10 cellular contexts compared by ENCODE assay signal in genomic region chr10:119309423-119309770, GRCh38.
DNase-seq lines count a peak whose midpoint lies in the region; ATAC-seq and TF ChIP-seq lines count a peak whose summit lies in the region.
"Had no signal": no experiment of that assay in that cellular context is flagged by ENCODE, and none has a peak within 500 bp of the region (broad histone marks: within the 10 kb centered on the region; RNA-seq: fewer than 3 reads in every experiment).

No MANE protein-coding gene starts in this region.

- intact Hi-C loops in gastrocnemius medialis (cut with DNase I; ENCODE audit: low total_unique reads), result no loop called here

- in situ Hi-C loops in gastrocnemius medialis (cut with MboI; ENCODE audit: low sequenced_read_pairs in 4 of 4), result no loop called here

- TF ChIP-seq CTCF in gastrocnemius medialis (IDR thresholded peaks at IDR 0.05 in 4 of 5, conservative IDR thresholded peaks at IDR 0.05 in 1 of 5) (no peak), foreskin keratinocyte (conservative IDR thresholded peaks at IDR 0.05) (no peak)

- DNase-seq in NAMALWA (ENCODE audit: low spot score) (peak; percentile 71), gastrocnemius medialis (no peak), foreskin keratinocyte (no peak), putamen (ENCODE audit: low spot score) (no peak)
- DNase-seq: activated CD4-positive, alpha-beta T cell treated with anti-CD3 and anti-CD28 coated beads for 1 hour; activated T-cell treated with anti-CD3 and anti-CD28 coated beads, Interleukin-2, amount 50 U/mL, for 24 hours; thyroid gland had no signal

- H3K27me3 ChIP-seq in gastrocnemius medialis (no peaks in the 10 kb centered on the region), foreskin keratinocyte (no peaks in the 10 kb centered on the region)
- H3K27me3 ChIP-seq: thyroid gland had no signal

- ATAC-seq in GM18511 (IDR thresholded peaks at IDR 0.05; ENCODE audit: unreplicated experiment), result peak; percentile 21
- peak; percentile 25 for ATAC-seq in GM21576 (IDR thresholded peaks at IDR 0.05; ENCODE audit: unreplicated experiment)
- no peak for ATAC-seq in gastrocnemius medialis
- no peak for ATAC-seq in foreskin keratinocyte
- ATAC-seq in GM19328 (IDR thresholded peaks at IDR 0.05; ENCODE audit: unreplicated experiment), result no peak

- TF ChIP-seq POLR2A in gastrocnemius medialis (IDR thresholded peaks at IDR 0.05), result no peak

- H3K4me3 ChIP-seq in gastrocnemius medialis, result no peak overlapping the region
- H3K4me3 ChIP-seq: thyroid gland had no signal

- H3K27ac ChIP-seq in gastrocnemius medialis (peak overlapping the region in 3 of 4 donors; percentile 0 to 27 (median 18)), foreskin keratinocyte (no peak overlapping the region)

- no peaks in the 10 kb centered on the region for H3K36me3 ChIP-seq in gastrocnemius medialis
- H3K36me3 ChIP-seq: thyroid gland had no signal

- H3K4me1 ChIP-seq in gastrocnemius medialis (peaks cover 0 to 3% of the 10 kb centered on the region in 2 donors), foreskin keratinocyte (peaks cover 25% of the 10 kb centered on the region)

- no peaks in the 10 kb centered on the region for H3K9me3 ChIP-seq in gastrocnemius medialis
- H3K9me3 ChIP-seq: thyroid gland had no signal

Comparison
In these comparisons a context has a peak if more than half of its experiments do, and no peak if none do; other contexts are left out.
1. ATAC-seq: peak in GM18511 (single experiment) and GM21576 (single experiment); none in gastrocnemius medialis (0 of 2), foreskin keratinocyte (single experiment) and GM19328 (single experiment).